In the genomic region with DNA sequence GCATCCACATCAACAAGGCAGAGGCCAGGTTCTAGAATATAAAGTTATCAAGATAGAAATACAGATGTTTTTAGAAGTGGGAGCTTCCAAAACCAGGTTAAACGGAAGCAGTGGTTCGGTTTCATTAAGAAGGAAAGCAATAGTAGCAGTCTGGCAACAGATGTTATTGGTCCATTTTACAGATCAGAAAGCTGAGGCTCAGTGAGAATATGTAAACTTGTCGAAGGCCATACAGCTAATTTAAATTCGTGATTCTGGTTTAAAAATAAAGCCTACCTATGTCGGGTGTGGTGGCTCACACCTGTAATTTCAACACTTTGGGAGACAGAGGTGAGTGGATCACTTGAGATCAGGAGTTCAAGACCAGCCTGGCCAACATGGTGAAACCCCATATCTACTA, we compare ENCODE assay signal across 26 cellular contexts.
"Had no signal": no experiment of that assay in that cellular context is flagged by ENCODE, and none has a peak within 500 bp of the region (broad histone marks: within the 10 kb centered on the region; RNA-seq: fewer than 3 reads in every experiment).

No MANE protein-coding gene starts in this region.

- H3K27me3 ChIP-seq: left lung, pancreas, sigmoid colon, spleen, suprapubic skin, tibial nerve, uterus had no signal

- H3K9me3 ChIP-seq: left lung, lower lobe of right lung, pancreas, prostate gland, sigmoid colon, spleen, suprapubic skin, thoracic aorta, tibial nerve, uterus had no signal

- FAIRE-seq: islet of Langerhans, kidney, pancreas, small intestine had no signal

- H3K36me3 ChIP-seq: left lung, lower lobe of right lung, pancreas, prostate gland, sigmoid colon, spleen, suprapubic skin, thoracic aorta, tibial nerve, uterus had no signal

- H3K27ac ChIP-seq: left lung, lower lobe of right lung, pancreas, prostate gland, sigmoid colon, spleen, suprapubic skin, thoracic aorta, tibial nerve, uterus had no signal

- ATAC-seq: left colon; left lung; lower lobe of right lung; naive thymus-derived CD8-positive, alpha-beta T cell; pancreas; right cardiac atrium; stimulated activated effector memory CD8-positive, alpha-beta T cell treated with anti-CD3 and anti-CD28 coated beads, Interleukin-12 subunit alpha, Interleukin-12 subunit beta, amount 100 ng/mL, for 72 hours had no signal

- H3K4me1 ChIP-seq: prostate gland, uterus had no signal

- H3K4me3 ChIP-seq: left lung, lower lobe of right lung, pancreas, prostate gland, sigmoid colon, spleen, suprapubic skin, thoracic aorta, tibial nerve, uterus had no signal

- DNase-seq: hypothalamus; immature natural killer cell; kidney; left colon; left lung; lower lobe of right lung; mammary epithelial cell; mesenchymal stem cell; naive thymus-derived CD8-positive, alpha-beta T cell; nucleus accumbens; pancreas; posterior cingulate gyrus; retina; right cardiac atrium; sigmoid colon; spleen; stimulated activated CD4-positive, alpha-beta T cell treated with anti-CD3 and anti-CD28 coated beads, Interleukin-4, amount 100 ng/mL, for 24 hours; stimulated activated naive CD4-positive, alpha-beta T cell; uterus had no signal
